In the genomic region with DNA sequence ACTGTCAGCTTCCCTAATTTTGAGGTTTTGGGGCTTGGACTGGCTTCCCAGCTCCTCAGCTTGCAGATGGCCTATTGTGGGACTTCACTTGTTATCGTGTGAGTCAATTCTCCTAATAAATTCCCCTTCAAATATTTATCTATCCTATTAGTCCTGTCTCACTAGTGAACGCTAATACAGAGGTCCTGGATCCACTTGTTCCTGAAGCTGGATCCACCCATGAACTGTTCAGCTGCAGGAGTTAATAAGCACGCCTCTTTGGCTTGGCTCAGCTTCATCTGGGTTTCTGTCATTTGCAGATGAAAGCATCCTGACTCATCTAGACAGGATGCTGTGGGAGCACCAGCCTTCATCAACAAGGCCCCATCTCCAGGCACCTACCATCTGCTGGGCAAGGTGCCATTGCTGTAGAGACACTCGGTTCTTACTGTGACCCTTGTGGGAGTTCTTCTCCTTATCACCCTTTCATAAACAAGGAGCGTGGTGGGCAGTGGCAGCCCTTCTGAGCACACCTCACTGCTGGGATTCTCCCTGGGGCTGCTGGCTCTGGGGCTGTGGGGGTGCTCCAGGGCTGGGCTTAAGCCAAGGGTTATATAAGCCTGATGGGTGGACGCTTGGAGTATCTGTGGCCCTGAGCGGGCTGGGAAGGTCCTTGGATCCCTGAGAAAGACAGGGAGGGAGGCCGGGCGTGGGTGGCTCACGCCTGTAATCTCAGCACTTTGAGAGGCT, we compare ENCODE assay signal across 8 cellular contexts. TPM values are rescaled to one million over a fixed set of nuclear protein-coding genes. Genes with fewer than 3 reads are reported as not detected.
DNase-seq lines count a peak whose midpoint lies in the region; ATAC-seq and TF ChIP-seq lines count a peak whose summit lies in the region.

No MANE protein-coding gene starts in this region.

- H3K27me3 ChIP-seq in upper lobe of right lung: no peaks in the 10 kb centered on the region

- H3K9me3 ChIP-seq in upper lobe of right lung: no peaks in the 10 kb centered on the region

- TF ChIP-seq CTCF in fibroblast of pulmonary artery (IDR thresholded peaks at IDR 0.05; ENCODE audit: low read length, missing control alignments): no peak
- no peak for TF ChIP-seq CTCF in upper lobe of right lung (IDR thresholded peaks at IDR 0.05)

- H3K36me3 ChIP-seq in upper lobe of right lung: no peaks in the 10 kb centered on the region

- peaks cover 3% of the 10 kb centered on the region for H3K4me1 ChIP-seq in upper lobe of right lung

- intact Hi-C loops in upper lobe of right lung (cut with DNase I): no loop called here

- H3K27ac ChIP-seq in upper lobe of right lung: no peak overlapping the region

- H3K4me3 ChIP-seq in fibroblast of pulmonary artery (replicated peaks; ENCODE audit: low read depth, low read length) (no peak overlapping the region), upper lobe of right lung (no peak overlapping the region)

- ATAC-seq in upper lobe of right lung (peak; percentile 21), GM18519 (IDR thresholded peaks at IDR 0.05; ENCODE audit: low FRiP score, unreplicated experiment) (no peak)

- peak; percentile 71 for DNase-seq in activated gamma-delta T cell treated with Interleukin-2 at 50 U/mL for 16 hours
- DNase-seq in activated gamma-delta T cell (lab: John Stamatoyannopoulos, UW): no peak
- DNase-seq in activated CD8-positive, alpha-beta memory T cell treated with anti-CD3 and anti-CD28 coated beads, Interleukin-2, amount 50 U/mL, for 1 hour (ENCODE audit: extremely low read depth): peak; percentile 50
- peak; percentile 78 for DNase-seq in fibroblast of pulmonary artery (ENCODE audit: low read depth)
- no peak for DNase-seq in upper lobe of right lung
- no peak for DNase-seq in NCI-H2107 (lab: John Stamatoyannopoulos, UW)
- no peak for DNase-seq in G401 (ENCODE audit: low spot score)

- in situ Hi-C loops in G401 (cut with HindIII; ENCODE audit: low sequenced_read_pairs): no loop called here

RNA-seq across cellular contexts. Expression of gene LAT, which starts 23.2 kb away (rescaled TPM):
- total RNA-seq in upper lobe of right lung: 13.4 TPM
- total RNA-seq in G401 (2014; rRNA removed; shearing (Covaris generic)): 7.4 TPM in 1 of 2 replicates, not detected in the other

RNA-seq across cellular contexts. Expression of gene SPNS1, which starts 33.5 kb away (rescaled TPM):
- total RNA-seq in upper lobe of right lung: 52.2 TPM
- 64.4 and 81.8 TPM in 2 replicates for total RNA-seq in G401 (2014; rRNA removed; shearing (Covaris generic))

RNA-seq across cellular contexts. Expression of gene NFATC2IP, which starts 57.3 kb away (rescaled TPM):
- total RNA-seq in upper lobe of right lung: 36.3 TPM
- 22.4 and 27.4 TPM in 2 replicates for total RNA-seq in G401 (2014; rRNA removed; shearing (Covaris generic))

Comparison
In these comparisons a context has a peak if more than half of its experiments do, and no peak if none do; other contexts are left out.
1. DNase-seq: peak in activated gamma-delta T cell treated with Interleukin-2 at 50 U/mL for 16 hours (single experiment), activated CD8-positive, alpha-beta memory T cell treated with anti-CD3 and anti-CD28 coated beads, Interleukin-2, amount 50 U/mL, for 1 hour (single experiment) and fibroblast of pulmonary artery (single experiment); none in activated gamma-delta T cell (single experiment), upper lobe of right lung (single experiment), NCI-H2107 (single experiment) and G401 (single experiment).